8 cellular contexts compared by ENCODE assay signal in genomic region chr13:28494861-28495585, GRCh38. TPM values are rescaled to one million over a fixed set of nuclear protein-coding genes. Genes with fewer than 3 reads are reported as not detected.
DNase-seq lines count a peak whose midpoint lies in the region; ATAC-seq and TF ChIP-seq lines count a peak whose summit lies in the region.

FLT1 (minus strand) TSS chr13:28495128; CDS start chr13:28494843, 285 bp downstream.

- no CpG with 5 or more reads among the region's 84 CpGs for WGBS in gastroesophageal sphincter (ENCODE audit: low coverage in 1 of 2), 2 donors

- peak within 1 kb of the TSS; percentile 93 for H3K4me3 Mint-ChIP-seq in GM23338

- DNase-seq in AG20443 (ENCODE audit: low spot score) (peak; percentile 73), GM23338 (ENCODE audit: low spot score) (peak; percentile 93), vagina (ENCODE audit: extremely low spot score in 2 of 2) (no peak)
- peak; percentile 74 for DNase-seq in activated CD8-positive, alpha-beta memory T cell treated with anti-CD3 and anti-CD28 coated beads, Interleukin-2, amount 50 U/mL, for 48 hours

- peak within 1 kb of the TSS; percentile 48 for H2AFZ ChIP-seq in GM23338
- peak within 1 kb of the TSS; percentile 87 for H2AFZ ChIP-seq in neuron (ENCODE audit: low read depth, low read length)

- H3K4me1 ChIP-seq in GM23338 (ENCODE audit: insufficient read depth) (peaks cover 44% of the 10 kb centered on the region), gastroesophageal sphincter (peaks cover 0 to 26% (median 12%) of the 10 kb centered on the region in 3 donors), neuron (ENCODE audit: insufficient read depth, low read length) (peaks cover 11% of the 10 kb centered on the region), vagina (peaks cover 25% of the 10 kb centered on the region)

- intact Hi-C loops in vagina (cut with DNase I), result no loop called here

- peaks cover 53% of the 10 kb centered on the region for H3K4me1 Mint-ChIP-seq in GM23338

- no peaks in the 10 kb centered on the region for H3K9me2 ChIP-seq in GM23338 (ENCODE audit: insufficient read depth)

- ATAC-seq in GM23338 (peak; percentile 69), gastroesophageal sphincter (peak; percentile 72), HG02870 (IDR thresholded peaks at IDR 0.05; ENCODE audit: unreplicated experiment) (no peak), HG02885 (IDR thresholded peaks at IDR 0.05; ENCODE audit: poor library complexity, unreplicated experiment) (no peak)

- H3K9me3 ChIP-seq in gastroesophageal sphincter, result no peaks in the 10 kb centered on the region
- H3K9me3 ChIP-seq in neuron (ENCODE audit: low read length), result no peaks in the 10 kb centered on the region
- H3K9me3 ChIP-seq in vagina, result no peaks in the 10 kb centered on the region

- peak; percentile 52 to 56 for TF ChIP-seq POLR2A in gastroesophageal sphincter (IDR thresholded peaks at IDR 0.05)
- TF ChIP-seq POLR2A in vagina (IDR thresholded peaks at IDR 0.05), result peak in 1 of 2 donors; percentile 28

- H3K27ac ChIP-seq in GM23338 (ENCODE audit: low read depth) (0 out of 2 replicates have a peak within 1 kb of the TSS, but pooled peaks have one; percentile 28), gastroesophageal sphincter (peak within 1 kb of the TSS in 3 of 4 donors; percentile 40 to 82 (median 55)), vagina (peak within 1 kb of the TSS; percentile 49)

- H3K4me3 ChIP-seq in GM23338, result peak within 1 kb of the TSS; percentile 87
- H3K4me3 ChIP-seq in gastroesophageal sphincter, result peak within 1 kb of the TSS; percentile 19 to 51
- H3K4me3 ChIP-seq in neuron (ENCODE audit: low read length), result peak within 1 kb of the TSS; percentile 22
- H3K4me3 ChIP-seq in vagina, result peak within 1 kb of the TSS; percentile 43 to 49

- H4K20me1 ChIP-seq in GM23338 (replicated peaks; ENCODE audit: insufficient read depth), result peaks cover 14% of the 10 kb centered on the region

- peaks cover 17% of the 10 kb centered on the region for H3K27me3 Mint-ChIP-seq in GM23338 (ENCODE audit: insufficient read depth, low read depth, poor library complexity)

- peaks cover 22% of the 10 kb centered on the region for H3K36me3 Mint-ChIP-seq in GM23338 (ENCODE audit: low read depth)

- peaks cover 60% of the 10 kb centered on the region for H3K79me2 ChIP-seq in GM23338 (replicated peaks; ENCODE audit: insufficient read depth)

- H3K36me3 ChIP-seq in GM23338 (ENCODE audit: insufficient read depth) (no peaks in the 10 kb centered on the region), gastroesophageal sphincter (no peaks in the 10 kb centered on the region), neuron (ENCODE audit: insufficient read depth, low read length) (no peaks in the 10 kb centered on the region), vagina (no peaks in the 10 kb centered on the region)

- 0 out of 2 replicates have a peak, but pooled peaks cover 4% of the 10 kb centered on the region for H3F3A ChIP-seq in GM23338 (replicated peaks; ENCODE audit: low read depth)

- H3K9me3 Mint-ChIP-seq in GM23338, result no peaks in the 10 kb centered on the region; the same call in 2 of the 3 replicates

- peak within 1 kb of the TSS; percentile 77 for H3K4me2 ChIP-seq in GM23338

- TF ChIP-seq EP300 in gastroesophageal sphincter (IDR thresholded peaks at IDR 0.05), result no peak

- H3K27ac Mint-ChIP-seq in GM23338, result peak within 1 kb of the TSS; percentile 46; the same call in 1 of the 2 replicates

- peaks cover 36% of the 10 kb centered on the region for H3K27me3 ChIP-seq in GM23338 (ENCODE audit: insufficient read depth)
- H3K27me3 ChIP-seq in gastroesophageal sphincter, result peaks cover 88% of the 10 kb centered on the region
- peaks cover 91% of the 10 kb centered on the region for H3K27me3 ChIP-seq in neuron (ENCODE audit: insufficient read depth, low read length)
- no peaks in the 10 kb centered on the region for H3K27me3 ChIP-seq in vagina

- TF ChIP-seq CTCF in GM23338 (conservative IDR thresholded peaks at IDR 0.05; ENCODE audit: low read depth in 2 of 2), result no peak
- TF ChIP-seq CTCF in gastroesophageal sphincter (IDR thresholded peaks at IDR 0.05), result no peak
- no peak for TF ChIP-seq CTCF in vagina (IDR thresholded peaks at IDR 0.05)

TF ChIP-seq in GM23338, 12 proteins besides CTCF, POLR2A, EP300 and RAD21 (continues in another document):
- TF ChIP-seq CREB1 (CRISPR knock-in tag; IDR thresholded peaks at IDR 0.05; ENCODE audit: low read depth) (peak; percentile 86), NANOG (IDR thresholded peaks at IDR 0.05; ENCODE audit: borderline replicate concordance) (no peak), EZH2phosphoT487 (IDR thresholded peaks at IDR 0.05; ENCODE audit: unreplicated experiment) (no peak), STAT1 (IDR thresholded peaks at IDR 0.05; ENCODE audit: unreplicated experiment) (no peak), POLR2AphosphoS5 (IDR thresholded peaks at IDR 0.05; ENCODE audit: low read depth) (peak; percentile 82), REST (IDR thresholded peaks at IDR 0.05; ENCODE audit: unreplicated experiment) (no peak), ZNF331 (CRISPR knock-in tag; IDR thresholded peaks at IDR 0.05; ENCODE audit: low read depth) (no peak)

RNA-seq across cellular contexts. Expression of gene FLT1, which starts in this region (rescaled TPM):
- 112 and 116 TPM in 2 replicates for total RNA-seq in GM23338 (2014; rRNA removed; shearing (Covaris generic))
- 22.3 and 26.8 TPM in 2 replicates for polyA plus RNA-seq in GM23338 (2016; fragmentation: Nextera tagmentation; extraction: Ambion mirVana)
- total RNA-seq in gastroesophageal sphincter (10 to 100 TPM; 11.1 to 37.9 (median 21.7) TPM), vagina (18.9 TPM)

Comparison
In these comparisons a context has a peak if more than half of its experiments do, and no peak if none do; other contexts are left out.
1. DNase-seq: peak in AG20443 (single experiment), GM23338 (single experiment) and activated CD8-positive, alpha-beta memory T cell treated with anti-CD3 and anti-CD28 coated beads, Interleukin-2, amount 50 U/mL, for 48 hours (single experiment); none in vagina (0 of 2).
2. ATAC-seq: peak in GM23338 (single experiment) and gastroesophageal sphincter (single experiment); none in HG02870 (single experiment) and HG02885 (single experiment).
3. H3K4me3 ChIP-seq: peak in every context shown above with its lines; median percentile 87 in GM23338; 46 in vagina; 35 in gastroesophageal sphincter; 22 in neuron.
4. Peak in every context shown above with its lines, with median percentiles within 50 percentile points of each other: H3K27ac ChIP-seq.